In the genomic region with DNA sequence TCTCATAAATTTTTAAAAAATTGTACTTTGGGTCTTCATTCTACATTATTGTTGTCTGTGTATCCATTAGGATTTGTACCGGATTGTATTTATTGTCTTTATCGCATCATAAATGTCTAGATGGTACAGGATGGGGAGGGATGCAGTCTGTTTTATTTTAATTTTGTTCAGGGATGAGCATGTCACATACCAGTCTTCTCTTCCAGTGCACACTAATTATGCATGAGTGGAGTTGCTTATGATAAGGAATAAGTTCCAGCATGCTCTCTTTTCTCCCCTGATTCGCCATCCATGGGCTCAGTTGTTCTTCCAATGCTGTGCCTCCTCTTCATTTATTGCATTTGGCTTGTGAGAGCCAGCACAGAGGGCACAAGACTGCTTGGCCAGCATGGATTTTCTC, we compare ENCODE assay signal across 10 cellular contexts. TPM values are rescaled to one million over a fixed set of nuclear protein-coding genes. Genes with fewer than 3 reads are reported as not detected.
"Had no signal": no experiment of that assay in that cellular context is flagged by ENCODE, and none has a peak within 500 bp of the region (broad histone marks: within the 10 kb centered on the region; RNA-seq: fewer than 3 reads in every experiment).

No MANE protein-coding gene starts in this region.

- H3K4me3 ChIP-seq: GM23338 had no signal

- H3K4me3 Mint-ChIP-seq: GM23338, H9, IgD-negative memory B cell had no signal

- FAIRE-seq: H1, H54, HepG2 had no signal

- H3K4me2 ChIP-seq: GM23338 had no signal

- DNase-seq: H9, HCEC 1CT, KBM-7 had no signal

- H2AFZ ChIP-seq: GM23338 had no signal

- H3K4me1 Mint-ChIP-seq: IgD-negative memory B cell had no signal

- ATAC-seq: GM23338, HepG2 had no signal

- H3K27ac ChIP-seq: HL-60 had no signal

- H3K27ac Mint-ChIP-seq: GM23338, H9, IgD-negative memory B cell had no signal

- H3K9me3 Mint-ChIP-seq: GM23338, IgD-negative memory B cell had no signal

RNA-seq across cellular contexts. Expression of a gene that starts 54.3 kb away (rescaled TPM):
- total RNA-seq: HepG2, HT1080 had no signal
- polyA plus RNA-seq: GM23338, HepG2, IgD-negative memory B cell had no signal
